In the genomic region with DNA sequence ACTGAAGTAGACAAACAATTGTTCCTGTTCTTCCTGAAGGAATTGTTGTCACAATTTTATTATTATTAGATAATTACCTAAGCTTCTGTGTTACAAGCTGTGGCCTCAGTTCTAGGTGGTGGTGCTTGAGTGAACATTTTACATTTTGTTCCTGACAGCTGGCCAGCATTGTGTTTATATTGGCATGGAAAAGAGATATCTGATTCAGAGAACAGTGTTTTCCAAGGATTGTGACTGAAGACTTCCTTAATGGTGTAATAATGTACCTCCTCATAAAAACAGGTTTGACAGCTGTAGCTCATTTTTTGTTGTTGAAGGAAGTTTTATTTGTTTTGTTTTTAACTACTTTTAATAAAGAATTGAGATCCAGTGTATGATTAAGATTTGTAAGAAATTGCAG, we compare ENCODE assay signal across 8 cellular contexts.
DNase-seq lines count a peak whose midpoint lies in the region; ATAC-seq and TF ChIP-seq lines count a peak whose summit lies in the region.
"Had no signal": no experiment of that assay in that cellular context is flagged by ENCODE, and none has a peak within 500 bp of the region (broad histone marks: within the 10 kb centered on the region; RNA-seq: fewer than 3 reads in every experiment).

No MANE protein-coding gene starts in this region.

- H3K36me3 ChIP-seq in SJCRH30 (no peaks in the 10 kb centered on the region; the same call in 1 of the 2 replicates), upper lobe of left lung (peaks cover 0 to 7% (median 0%) of the 10 kb centered on the region in 4 donors), Peyer's patch (peaks cover 0 to 13% (median 0%) of the 10 kb centered on the region in 3 donors)

- H3K9me3 ChIP-seq in SJCRH30 (replicated peaks) (no peaks in the 10 kb centered on the region), upper lobe of left lung (no peaks in the 10 kb centered on the region), Peyer's patch (no peaks in the 10 kb centered on the region)

- H3K4me3 Mint-ChIP-seq in activated naive CD8-positive, alpha-beta T cell treated with anti-CD3 and anti-CD28 coated beads, Interleukin-2, amount 50 U/mL, for 24 hours = no peak overlapping the region

- peaks cover 13% of the 10 kb centered on the region for H3K9me3 Mint-ChIP-seq in activated naive CD8-positive, alpha-beta T cell treated with anti-CD3 and anti-CD28 coated beads, Interleukin-2, amount 50 U/mL, for 24 hours

- H3K4me1 ChIP-seq in SJCRH30 = peaks cover 19% of the 10 kb centered on the region
- H3K4me1 ChIP-seq in upper lobe of left lung = peaks cover 27 to 38% (median 33%) of the 10 kb centered on the region in 4 donors
- H3K4me1 ChIP-seq in Peyer's patch = peaks cover 0 to 7% (median 0%) of the 10 kb centered on the region in 4 donors

- H3K27me3 ChIP-seq in SJCRH30 (no peaks in the 10 kb centered on the region), upper lobe of left lung (no peaks in the 10 kb centered on the region), Peyer's patch (no peaks in the 10 kb centered on the region)

- H3K27ac Mint-ChIP-seq in activated naive CD8-positive, alpha-beta T cell treated with anti-CD3 and anti-CD28 coated beads, Interleukin-2, amount 50 U/mL, for 24 hours = no peak overlapping the region

- intact Hi-C loops in left cardiac atrium (cut with DNase I) = no loop called here

- TF ChIP-seq CTCF in upper lobe of left lung (IDR thresholded peaks at IDR 0.05) = no peak
- no peak for TF ChIP-seq CTCF in Peyer's patch (IDR thresholded peaks at IDR 0.05)

- ATAC-seq in left cardiac atrium (peak; percentile 70 to 87), upper lobe of left lung (ENCODE audit: low FRiP score in 2 of 2) (peak; percentile 68 to 86)
- ATAC-seq in activated naive CD8-positive, alpha-beta T cell treated with anti-CD3 and anti-CD28 coated beads, Interleukin-2, amount 50 U/mL, for 24 hours = no peak

- peaks cover 13% of the 10 kb centered on the region for H3K36me3 Mint-ChIP-seq in activated naive CD8-positive, alpha-beta T cell treated with anti-CD3 and anti-CD28 coated beads, Interleukin-2, amount 50 U/mL, for 24 hours (ENCODE audit: low read depth)

- H3K4me3 ChIP-seq in SJCRH30 (no peak overlapping the region), upper lobe of left lung (no peak overlapping the region), Peyer's patch (no peak overlapping the region)

- peak in 1 of 4 donors; percentile 91 for TF ChIP-seq EP300 in upper lobe of left lung (IDR thresholded peaks at IDR 0.05)

- TF ChIP-seq POLR2A in upper lobe of left lung (IDR thresholded peaks at IDR 0.05) = no peak
- TF ChIP-seq POLR2A in Peyer's patch (IDR thresholded peaks at IDR 0.05) = no peak

- H3K4me1 Mint-ChIP-seq in activated naive CD8-positive, alpha-beta T cell treated with anti-CD3 and anti-CD28 coated beads, Interleukin-2, amount 50 U/mL, for 24 hours = peaks cover 18% of the 10 kb centered on the region

- H3K27ac ChIP-seq in SJCRH30 = no peak overlapping the region
- peak overlapping the region; percentile 27 to 68 (median 57) for H3K27ac ChIP-seq in upper lobe of left lung
- H3K27ac ChIP-seq in Peyer's patch = no peak overlapping the region

- H3K27me3 Mint-ChIP-seq in activated naive CD8-positive, alpha-beta T cell treated with anti-CD3 and anti-CD28 coated beads, Interleukin-2, amount 50 U/mL, for 24 hours = no peaks in the 10 kb centered on the region

- peak; percentile 72 for DNase-seq in HT-29 (ENCODE audit: low spot score)
- DNase-seq in SJCRH30 = peak; percentile 6 to 68
- DNase-seq in left cardiac atrium = no peak
- peak in 1 of 2 donors; percentile 56 for DNase-seq in upper lobe of left lung
- no peak for DNase-seq in Peyer's patch
- DNase-seq in activated CD4-positive, alpha-beta T cell treated with anti-CD3 and anti-CD28 coated beads, Interleukin-2, amount 50 U/mL, for 48 hours = no peak
- DNase-seq in activated naive CD8-positive, alpha-beta T cell treated with anti-CD3 and anti-CD28 coated beads, Interleukin-2, amount 50 U/mL, for 24 hours = no peak
- DNase-seq: Kasumi-1 had no signal

Comparison
In these comparisons a context has a peak if more than half of its experiments do, and no peak if none do; other contexts are left out.
1. DNase-seq: peak in HT-29 (single experiment) and SJCRH30 (2 of 2); none in left cardiac atrium (single experiment), Peyer's patch (0 of 3), activated CD4-positive, alpha-beta T cell treated with anti-CD3 and anti-CD28 coated beads, Interleukin-2, amount 50 U/mL, for 48 hours (0 of 2) and activated naive CD8-positive, alpha-beta T cell treated with anti-CD3 and anti-CD28 coated beads, Interleukin-2, amount 50 U/mL, for 24 hours (single experiment).
2. H3K27ac ChIP-seq: peak in upper lobe of left lung (4 of 4); none in SJCRH30 (single experiment) and Peyer's patch (0 of 4).